9 cellular contexts compared by ENCODE assay signal in the genomic region with DNA sequence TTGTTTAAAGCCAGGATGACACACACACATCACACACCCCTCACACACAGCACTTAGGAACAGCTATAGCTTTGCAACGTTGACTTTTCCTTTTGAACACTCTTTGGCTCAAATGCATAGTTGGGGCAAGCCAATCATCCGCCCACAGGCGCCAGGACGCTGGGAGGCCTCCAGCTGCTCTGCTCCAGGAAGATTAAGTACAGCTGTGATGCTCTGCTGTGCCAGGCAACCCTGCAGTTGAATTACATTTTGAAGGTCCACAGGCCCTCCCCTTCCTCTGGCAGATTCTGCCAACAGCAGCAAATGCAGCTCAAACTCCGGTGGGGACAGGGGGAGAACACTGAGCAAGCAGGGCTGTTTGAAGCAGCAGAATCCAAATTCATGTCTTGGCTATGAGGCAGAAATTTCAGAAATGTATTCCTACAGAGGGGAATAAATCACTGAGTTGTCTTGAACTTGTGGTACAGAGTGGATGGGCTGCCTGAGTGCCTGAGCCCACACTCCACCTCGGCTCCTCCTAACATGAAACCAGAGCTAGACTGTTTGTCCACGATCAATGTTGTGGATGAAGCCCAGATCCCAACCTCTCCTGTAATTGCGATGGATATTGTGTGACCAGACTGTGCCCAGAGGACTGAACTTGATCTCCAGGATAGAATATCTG.
A peak's percentile ranks its signal among the peaks of the same experiment; 100 is the strongest.
DNase-seq lines count a peak whose midpoint lies in the region; ATAC-seq and TF ChIP-seq lines count a peak whose summit lies in the region.
"Had no signal": no experiment of that assay in that cellular context is flagged by ENCODE, and none has a peak within 500 bp of the region (broad histone marks: within the 10 kb centered on the region; RNA-seq: fewer than 3 reads in every experiment).

No MANE protein-coding gene starts in this region.

- H3K4me1 ChIP-seq in colonic mucosa, result peaks cover 13% of the 10 kb centered on the region
- peaks cover 37 to 57% of the 10 kb centered on the region in 2 donors for H3K4me1 ChIP-seq in mucosa of rectum (ENCODE audit: control insufficient read depth in 2 of 2, insufficient read depth in 2 of 2, low read length in 2 of 2)
- H3K4me1 ChIP-seq in upper lobe of right lung, result peaks cover 25% of the 10 kb centered on the region
- no peaks in the 10 kb centered on the region for H3K4me1 ChIP-seq in CD8-positive, alpha-beta T cell (ENCODE audit: insufficient read depth, low read length)

- peak; percentile 48 for DNase-seq in NCI-H146 (lab: John Stamatoyannopoulos, UW)
- DNase-seq in NCI-H146 treated with DMSO at 0.1 percent for 48 hours (lab: John Stamatoyannopoulos, UW; ENCODE audit: unreplicated experiment), result no peak
- peak; percentile 71 for DNase-seq in colonic mucosa
- no peak for DNase-seq in upper lobe of right lung
- no peak for DNase-seq in CD8-positive, alpha-beta T cell
- no peak for DNase-seq in stimulated activated CD4-positive, alpha-beta T cell treated with anti-CD3 and anti-CD28 coated beads, Interleukin-12 subunit alpha, Interleukin-12 subunit beta, amount 100 ng/mL, for 4 hours

- no peak overlapping the region for H3K27ac ChIP-seq in colonic mucosa
- H3K27ac ChIP-seq in mucosa of rectum (ENCODE audit: low read depth in 2 of 2, low read length in 2 of 2), result peak overlapping the region; percentile 88 to 95
- peak overlapping the region; percentile 63 for H3K27ac ChIP-seq in upper lobe of right lung
- no peak overlapping the region for H3K27ac ChIP-seq in CD8-positive, alpha-beta T cell (ENCODE audit: low read depth, low read length)

- no peaks in the 10 kb centered on the region for H3K4me1 Mint-ChIP-seq in CD8-positive, alpha-beta T cell (ENCODE audit: low read depth)
- H3K4me1 Mint-ChIP-seq: stimulated activated memory B cell treated with anti-CD40 and anti-IgM and Interleukin-4, amounts not matched to agents 10 μg/mL and 1 μg/mL and 100 μg/mL, for 72 hours had no signal

- no peak overlapping the region for H3K4me3 ChIP-seq in colonic mucosa
- no peak overlapping the region for H3K4me3 ChIP-seq in mucosa of rectum (ENCODE audit: low read length in 2 of 2)
- H3K4me3 ChIP-seq in upper lobe of right lung, result no peak overlapping the region
- H3K4me3 ChIP-seq in CD8-positive, alpha-beta T cell (ENCODE audit: low read depth, low read length), result no peak overlapping the region

- H3K9me3 Mint-ChIP-seq in CD8-positive, alpha-beta T cell, result no peaks in the 10 kb centered on the region
- H3K9me3 Mint-ChIP-seq: stimulated activated memory B cell treated with anti-CD40 and anti-IgM and Interleukin-4, amounts not matched to agents 10 μg/mL and 1 μg/mL and 100 μg/mL, for 72 hours had no signal

- CTCF ChIA-PET in CD8-positive, alpha-beta T cell (lab: Charles Lee), result interaction anchor here (0.6 to 1.9 kb wide), 4 partner anchors 18 to 71 kb away, joined by 3 to 9 read pairs (median 4); no protein-coding TSS in a partner anchor

- H3K27me3 Mint-ChIP-seq in CD8-positive, alpha-beta T cell (ENCODE audit: low read depth), result no peaks in the 10 kb centered on the region
- H3K27me3 Mint-ChIP-seq: stimulated activated memory B cell treated with anti-CD40 and anti-IgM and Interleukin-4, amounts not matched to agents 10 μg/mL and 1 μg/mL and 100 μg/mL, for 72 hours had no signal

- H3K27me3 ChIP-seq in colonic mucosa (no peaks in the 10 kb centered on the region), mucosa of rectum (ENCODE audit: control insufficient read depth in 2 of 2, insufficient read depth in 2 of 2, low read length in 2 of 2) (no peaks in the 10 kb centered on the region), upper lobe of right lung (no peaks in the 10 kb centered on the region)
- no peaks in the 10 kb centered on the region for H3K27me3 ChIP-seq in CD8-positive, alpha-beta T cell (ENCODE audit: insufficient read depth, low read length)

- POLR2A ChIA-PET in CD8-positive, alpha-beta T cell (lab: Charles Lee), result no interaction called here

- H3K36me3 ChIP-seq in colonic mucosa (no peaks in the 10 kb centered on the region), mucosa of rectum (ENCODE audit: control insufficient read depth in 2 of 2, insufficient read depth in 2 of 2, low read length in 2 of 2) (no peaks in the 10 kb centered on the region), upper lobe of right lung (no peaks in the 10 kb centered on the region)
- no peaks in the 10 kb centered on the region for H3K36me3 ChIP-seq in CD8-positive, alpha-beta T cell (ENCODE audit: insufficient read depth, low read length)

- peak; percentile 40 for ATAC-seq in upper lobe of right lung
- ATAC-seq in CD8-positive, alpha-beta T cell, result no peak
- ATAC-seq in HG03378 (IDR thresholded peaks at IDR 0.05; ENCODE audit: unreplicated experiment), result no peak

- H3K27ac Mint-ChIP-seq in CD8-positive, alpha-beta T cell, result no peak overlapping the region
- H3K27ac Mint-ChIP-seq: stimulated activated memory B cell treated with anti-CD40 and anti-IgM and Interleukin-4, amounts not matched to agents 10 μg/mL and 1 μg/mL and 100 μg/mL, for 72 hours had no signal

- H3K9me3 ChIP-seq in colonic mucosa (no peaks in the 10 kb centered on the region), mucosa of rectum (ENCODE audit: control insufficient read depth in 2 of 2, low read length in 2 of 2) (no peaks in the 10 kb centered on the region), upper lobe of right lung (no peaks in the 10 kb centered on the region)
- no peaks in the 10 kb centered on the region for H3K9me3 ChIP-seq in CD8-positive, alpha-beta T cell (ENCODE audit: low read length)

- H3K9ac ChIP-seq in colonic mucosa (ENCODE audit: low read depth in 2 of 2, low read length in 2 of 2), result peak overlapping the region in 1 of 2 donors; percentile 59
- H3K9ac ChIP-seq in mucosa of rectum (ENCODE audit: low read depth in 1 of 2, low read length in 2 of 2), result peak overlapping the region in 1 of 2 donors; percentile 41

- H3K4me3 Mint-ChIP-seq in CD8-positive, alpha-beta T cell, result no peak overlapping the region
- H3K4me3 Mint-ChIP-seq: stimulated activated memory B cell treated with anti-CD40 and anti-IgM and Interleukin-4, amounts not matched to agents 10 μg/mL and 1 μg/mL and 100 μg/mL, for 72 hours had no signal

- no peaks in the 10 kb centered on the region for H3K36me3 Mint-ChIP-seq in CD8-positive, alpha-beta T cell
- H3K36me3 Mint-ChIP-seq: stimulated activated memory B cell treated with anti-CD40 and anti-IgM and Interleukin-4, amounts not matched to agents 10 μg/mL and 1 μg/mL and 100 μg/mL, for 72 hours had no signal

- intact Hi-C loops in colonic mucosa (cut with DNase I) (loop anchor here (5.0 kb wide), 1 partner anchor 82 kb away; no protein-coding TSS in a partner anchor), upper lobe of right lung (cut with DNase I) (no loop called here)
- intact Hi-C loops in CD8-positive, alpha-beta T cell (cut with DNase I, micrococcal nuclease), result no loop called here

- TF ChIP-seq CTCF in colonic mucosa (IDR thresholded peaks at IDR 0.05) (no peak), upper lobe of right lung (IDR thresholded peaks at IDR 0.05) (no peak)
- TF ChIP-seq CTCF in CD8-positive, alpha-beta T cell (IDR thresholded peaks at IDR 0.05), result no peak

Comparison
In these comparisons a context has a peak if more than half of its experiments do, and no peak if none do; other contexts are left out.
1. DNase-seq: peak in NCI-H146 (single experiment) and colonic mucosa (single experiment); none in NCI-H146 treated with DMSO at 0.1 percent for 48 hours (single experiment), upper lobe of right lung (single experiment), CD8-positive, alpha-beta T cell (0 of 7) and stimulated activated CD4-positive, alpha-beta T cell treated with anti-CD3 and anti-CD28 coated beads, Interleukin-12 subunit alpha, Interleukin-12 subunit beta, amount 100 ng/mL, for 4 hours (single experiment).
2. H3K27ac ChIP-seq: peak in mucosa of rectum (2 of 2) and upper lobe of right lung (single experiment); none in colonic mucosa (single experiment) and CD8-positive, alpha-beta T cell (single experiment).